Comparison of ENCODE assay signal across 9 cellular contexts in genomic region chr1:219812491-219813221, GRCh38.
DNase-seq lines count a peak whose midpoint lies in the region; ATAC-seq and TF ChIP-seq lines count a peak whose summit lies in the region.
"Had no signal": no experiment of that assay in that cellular context is flagged by ENCODE, and none has a peak within 500 bp of the region (broad histone marks: within the 10 kb centered on the region; RNA-seq: fewer than 3 reads in every experiment).

No MANE protein-coding gene starts in this region.

- 11 to 13% methylated on average over 4 of the region's 4 CpGs for WGBS in GM23248 (ENCODE audit: low coverage in 1 of 2, low lambda C conversion rate in 2 of 2, missing lambda C conversion rate in 2 of 2), 2 experiments

- no peak overlapping the region for H3K27ac Mint-ChIP-seq in activated CD4-positive, alpha-beta T cell treated with anti-CD3 and anti-CD28 coated beads, Interleukin-2, amount 10 ng/mL, durations not matched to agents 7 days and 5 days
- no peak overlapping the region for H3K27ac Mint-ChIP-seq in type B pancreatic cell
- H3K27ac Mint-ChIP-seq: CD4-positive, CD25-positive, alpha-beta regulatory T cell had no signal

- H2AFZ ChIP-seq in GM23248 = no peak overlapping the region

- ATAC-seq in left colon = peak; percentile 76

- H3K9me3 Mint-ChIP-seq in activated CD4-positive, alpha-beta T cell treated with anti-CD3 and anti-CD28 coated beads, Interleukin-2, amount 10 ng/mL, durations not matched to agents 7 days and 5 days = no peaks in the 10 kb centered on the region
- no peaks in the 10 kb centered on the region for H3K9me3 Mint-ChIP-seq in type B pancreatic cell

- no peaks in the 10 kb centered on the region for H3K36me3 Mint-ChIP-seq in activated CD4-positive, alpha-beta T cell treated with anti-CD3 and anti-CD28 coated beads, Interleukin-2, amount 10 ng/mL, durations not matched to agents 7 days and 5 days (ENCODE audit: low read depth)
- H3K36me3 Mint-ChIP-seq in type B pancreatic cell = no peaks in the 10 kb centered on the region
- H3K36me3 Mint-ChIP-seq: CD4-positive, CD25-positive, alpha-beta regulatory T cell had no signal

- H3K27ac ChIP-seq in GM23248 = no peak overlapping the region

- peak; percentile 23 for DNase-seq in activated CD4-positive, alpha-beta T cell treated with anti-CD3 and anti-CD28 coated beads, Interleukin-2, amount 10 ng/mL, durations not matched to agents 7 days and 5 days
- no peak for DNase-seq in activated CD4-positive, alpha-beta T cell treated with anti-CD3 and anti-CD28 coated beads, Interleukin-2, amount 50 U/mL, for 1 hour
- DNase-seq in GM23248 (peak; percentile 86), NOMO-1 treated with DMSO at 0.1 percent for 48 hours (lab: John Stamatoyannopoulos, UW; ENCODE audit: unreplicated experiment) (peak; percentile 50), cerebellar cortex (ENCODE audit: low spot score) (peak; percentile 49), left colon (peak; percentile 10 to 26), type B pancreatic cell (ENCODE audit: extremely low spot score, unreplicated experiment) (no peak)
- DNase-seq in Jurkat, Clone E6-1 (ENCODE audit: low read depth, low spot score) = peak; percentile 68

- POLR2A ChIA-PET in activated CD4-positive, alpha-beta T cell treated with anti-CD3 and anti-CD28 coated beads, Interleukin-2, amount 10 ng/mL, durations not matched to agents 7 days and 5 days (lab: Charles Lee) = no interaction called here

- H3K9ac ChIP-seq in GM23248 = no peak overlapping the region

- CTCF ChIA-PET in activated CD4-positive, alpha-beta T cell treated with anti-CD3 and anti-CD28 coated beads, Interleukin-2, amount 10 ng/mL, durations not matched to agents 7 days and 5 days (lab: Charles Lee) = no interaction called here

- peaks cover 66% of the 10 kb centered on the region for H3K27me3 ChIP-seq in GM23248 (replicated peaks; ENCODE audit: insufficient read depth)

- H3K4me1 ChIP-seq in GM23248 (ENCODE audit: insufficient read depth) = peaks cover 3% of the 10 kb centered on the region; the same call in 1 of the 2 replicates

- no peaks in the 10 kb centered on the region for H3K36me3 ChIP-seq in GM23248 (ENCODE audit: low read depth)

- H3K4me1 Mint-ChIP-seq in activated CD4-positive, alpha-beta T cell treated with anti-CD3 and anti-CD28 coated beads, Interleukin-2, amount 10 ng/mL, durations not matched to agents 7 days and 5 days = no peaks in the 10 kb centered on the region
- H3K4me1 Mint-ChIP-seq in type B pancreatic cell (ENCODE audit: unreplicated experiment) = no peaks in the 10 kb centered on the region
- H3K4me1 Mint-ChIP-seq: CD4-positive, CD25-positive, alpha-beta regulatory T cell had no signal

- H3K27me3 Mint-ChIP-seq in activated CD4-positive, alpha-beta T cell treated with anti-CD3 and anti-CD28 coated beads, Interleukin-2, amount 10 ng/mL, durations not matched to agents 7 days and 5 days = no peaks in the 10 kb centered on the region
- H3K27me3 Mint-ChIP-seq in type B pancreatic cell = peaks cover 23% of the 10 kb centered on the region

- H3K79me2 ChIP-seq in GM23248 (ENCODE audit: insufficient read depth) = no peaks in the 10 kb centered on the region

- H4K20me1 ChIP-seq in GM23248 (ENCODE audit: insufficient read depth) = no peaks in the 10 kb centered on the region

- intact Hi-C loops in left colon (cut with DNase I, micrococcal nuclease) = loop anchor here in 1 of 2 donors (10.0 kb wide), 1 partner anchor 1478 kb away; no protein-coding TSS in a partner anchor

- TF ChIP-seq CTCF in type B pancreatic cell (conservative IDR thresholded peaks at IDR 0.05) = peak; percentile 98

- in situ Hi-C loops in GM23248 (cut with MboI) = loop anchor here (25.0 kb wide), 1 partner anchor 1475 kb away; the partner anchor contains the start of gene TGFB2

- H3K4me3 ChIP-seq in GM23248 = no peak overlapping the region
- H3K4me3 ChIP-seq in Jurkat, Clone E6-1 (ENCODE audit: low read length) = no peak overlapping the region

- no peaks in the 10 kb centered on the region for H3F3A ChIP-seq in GM23248 (ENCODE audit: insufficient read depth)

- no peaks in the 10 kb centered on the region for H3K9me3 ChIP-seq in GM23248 (ENCODE audit: low read depth)

- no peak overlapping the region for H3K4me2 ChIP-seq in GM23248 (ENCODE audit: unreplicated experiment)

- H3K9me2 ChIP-seq in GM23248 (ENCODE audit: insufficient read depth) = no peaks in the 10 kb centered on the region

- no peak overlapping the region for H3K4me3 Mint-ChIP-seq in activated CD4-positive, alpha-beta T cell treated with anti-CD3 and anti-CD28 coated beads, Interleukin-2, amount 10 ng/mL, durations not matched to agents 7 days and 5 days
- H3K4me3 Mint-ChIP-seq in type B pancreatic cell = no peak overlapping the region
- H3K4me3 Mint-ChIP-seq: CD4-positive, CD25-positive, alpha-beta regulatory T cell had no signal

Comparison
In these comparisons a context has a peak if more than half of its experiments do, and no peak if none do; other contexts are left out.
1. DNase-seq: peak in activated CD4-positive, alpha-beta T cell treated with anti-CD3 and anti-CD28 coated beads, Interleukin-2, amount 10 ng/mL, durations not matched to agents 7 days and 5 days (single experiment), GM23248 (single experiment), Jurkat, Clone E6-1 (single experiment), NOMO-1 treated with DMSO at 0.1 percent for 48 hours (single experiment), cerebellar cortex (single experiment) and left colon (2 of 2); none in activated CD4-positive, alpha-beta T cell treated with anti-CD3 and anti-CD28 coated beads, Interleukin-2, amount 50 U/mL, for 1 hour (single experiment) and type B pancreatic cell (single experiment).